In the genomic region with DNA sequence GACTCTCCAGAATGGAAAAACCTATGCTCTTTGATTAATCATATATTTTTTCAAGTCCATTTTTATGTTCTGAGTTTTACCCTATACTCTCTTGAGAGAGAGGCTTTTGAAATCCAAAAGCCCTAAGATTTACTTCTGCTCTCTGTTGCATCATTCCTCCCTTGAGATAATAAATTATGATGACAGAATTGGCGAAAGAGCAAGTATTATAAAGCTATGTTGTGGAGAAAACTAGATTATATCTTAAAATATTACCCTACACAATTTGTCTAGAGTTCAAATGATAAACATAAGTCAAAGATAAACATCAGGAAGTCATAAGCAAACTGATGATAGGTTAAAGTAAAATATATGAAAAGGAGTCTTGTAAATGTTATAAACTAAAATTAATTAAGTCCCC, we compare ENCODE assay signal across 24 cellular contexts.
DNase-seq lines count a peak whose midpoint lies in the region; ATAC-seq and TF ChIP-seq lines count a peak whose summit lies in the region.
"Had no signal": no experiment of that assay in that cellular context is flagged by ENCODE, and none has a peak within 500 bp of the region (broad histone marks: within the 10 kb centered on the region; RNA-seq: fewer than 3 reads in every experiment).

No MANE protein-coding gene starts in this region.

- BruUV-seq in Caco-2 (replicated peaks; lab: Mats Ljungman, UMichigan), result no TSS peak

- H3K27ac ChIP-seq in C4-2B, result peak overlapping the region; percentile 58; the same call in 1 of the 2 replicates
- H3K27ac ChIP-seq in tibial artery, result no peak overlapping the region
- H3K27ac ChIP-seq: breast epithelium, coronary artery, heart right ventricle, RWPE1, upper lobe of right lung had no signal

- H3K4me3 ChIP-seq in cardiac fibroblast (replicated peaks in 1 of 2; ENCODE audit: low read depth in 2 of 2, low read length in 2 of 2) (no peak overlapping the region), tibial artery (no peak overlapping the region), Caco-2 (ENCODE audit: low read depth, low read length) (no peak overlapping the region)
- H3K4me3 ChIP-seq: breast epithelium, coronary artery, heart right ventricle, upper lobe of right lung had no signal

- TF ChIP-seq CTCF in C4-2B (conservative IDR thresholded peaks at IDR 0.05) (no peak), cardiac fibroblast (IDR thresholded peaks at IDR 0.05; ENCODE audit: low read depth, low read length) (no peak), tibial artery (IDR thresholded peaks at IDR 0.05) (no peak), Caco-2 (IDR thresholded peaks at IDR 0.05; ENCODE audit: insufficient read depth in 1 of 2, low read depth in 1 of 2, low read length in 1 of 2, severe bottlenecking in 1 of 2, unreplicated experiment in 1 of 2) (no peak), type B pancreatic cell (conservative IDR thresholded peaks at IDR 0.05) (no peak)

- H3K4me1 Mint-ChIP-seq in Caco-2 (ENCODE audit: low read depth, unreplicated experiment) (no peaks in the 10 kb centered on the region), type B pancreatic cell (ENCODE audit: unreplicated experiment) (no peaks in the 10 kb centered on the region)
- no peaks in the 10 kb centered on the region for H3K4me1 Mint-ChIP-seq in activated T-cell treated with anti-CD3 and anti-CD28 coated beads, Interleukin-2, amount 50 U/mL, for 72 hours (ENCODE audit: low read depth)
- H3K4me1 Mint-ChIP-seq: activated CD4-positive, alpha-beta T cell treated with anti-CD3 and anti-CD28 coated beads, Interleukin-2, amount 10 ng/mL, durations not matched to agents 24 days and 14 days; activated CD8-positive, alpha-beta memory T cell treated with anti-CD3 and anti-CD28 coated beads, Interleukin-2, amount 10 ng/mL, durations not matched to agents 7 days and 5 days; endodermal cell had no signal

- H3K36me3 ChIP-seq in tibial artery (no peaks in the 10 kb centered on the region), Caco-2 (ENCODE audit: control insufficient read depth, insufficient read depth, low read length) (no peaks in the 10 kb centered on the region)
- H3K36me3 ChIP-seq: breast epithelium, heart right ventricle, upper lobe of right lung had no signal

- POLR2A ChIA-PET in Caco-2 (lab: Charles Lee), result no interaction called here

- no peak overlapping the region for H3K27ac Mint-ChIP-seq in Caco-2 (ENCODE audit: unreplicated experiment)
- no peak overlapping the region for H3K27ac Mint-ChIP-seq in activated T-cell treated with anti-CD3 and anti-CD28 coated beads, Interleukin-2, amount 50 U/mL, for 72 hours
- H3K27ac Mint-ChIP-seq in type B pancreatic cell, result no peak overlapping the region
- H3K27ac Mint-ChIP-seq: activated CD4-positive, alpha-beta T cell treated with anti-CD3 and anti-CD28 coated beads, Interleukin-2, amount 10 ng/mL, durations not matched to agents 24 days and 14 days; activated CD8-positive, alpha-beta memory T cell treated with anti-CD3 and anti-CD28 coated beads, Interleukin-2, amount 10 ng/mL, durations not matched to agents 7 days and 5 days; activated naive CD4-positive, alpha-beta T cell treated with anti-CD3 and anti-CD28 coated beads for 36 hours; endodermal cell; T-helper 2 cell treated with Interferon-gamma antibody and Interleukin-4, amounts not matched to agents 5 μg/mL and 100 μg/mL, for 36 hours had no signal

- CTCF ChIA-PET in Caco-2 (lab: Charles Lee), result no interaction called here

- peak; percentile 48 for DNase-seq in NCI-H226
- peak; percentile 51 to 64 for DNase-seq in cardiac fibroblast (ENCODE audit: low read depth in 2 of 2)
- peak; percentile 32 for DNase-seq in left kidney (ENCODE audit: low read depth, low spot score)
- DNase-seq in tibial artery, result no peak
- DNase-seq in Caco-2, result no peak
- no peak for DNase-seq in activated T-cell treated with anti-CD3 and anti-CD28 coated beads, Interleukin-2, amount 50 U/mL, for 72 hours
- no peak for DNase-seq in type B pancreatic cell (ENCODE audit: extremely low spot score, unreplicated experiment)
- DNase-seq: activated CD4-positive, alpha-beta T cell treated with anti-CD3 and anti-CD28 coated beads, Interleukin-2, amount 10 ng/mL, durations not matched to agents 24 days and 14 days; activated CD8-positive, alpha-beta memory T cell treated with anti-CD3 and anti-CD28 coated beads, Interleukin-2, amount 10 ng/mL, durations not matched to agents 7 days and 5 days; activated naive CD4-positive, alpha-beta T cell treated with anti-CD3 and anti-CD28 coated beads for 36 hours; amygdala; COR-L47; endodermal cell; heart right ventricle; KBM-7; NCI-H1694 treated with DMSO at 0.1 percent for 48 hours; NCI-H2171 treated with DMSO at 0.1 percent for 48 hours; NCI-H524 treated with DMSO at 0.1 percent for 48 hours; upper lobe of right lung had no signal

- H3K27me3 Mint-ChIP-seq in Caco-2 (ENCODE audit: insufficient read depth, unreplicated experiment) (peaks cover 4% of the 10 kb centered on the region), type B pancreatic cell (peaks cover 4% of the 10 kb centered on the region)
- H3K27me3 Mint-ChIP-seq in activated T-cell treated with anti-CD3 and anti-CD28 coated beads, Interleukin-2, amount 50 U/mL, for 72 hours (ENCODE audit: low read depth), result no peaks in the 10 kb centered on the region
- H3K27me3 Mint-ChIP-seq: activated CD4-positive, alpha-beta T cell treated with anti-CD3 and anti-CD28 coated beads, Interleukin-2, amount 10 ng/mL, durations not matched to agents 24 days and 14 days; activated CD8-positive, alpha-beta memory T cell treated with anti-CD3 and anti-CD28 coated beads, Interleukin-2, amount 10 ng/mL, durations not matched to agents 7 days and 5 days had no signal

- H3K36me3 Mint-ChIP-seq in Caco-2 (ENCODE audit: insufficient read depth, unreplicated experiment) (no peaks in the 10 kb centered on the region), type B pancreatic cell (no peaks in the 10 kb centered on the region)
- no peaks in the 10 kb centered on the region for H3K36me3 Mint-ChIP-seq in activated T-cell treated with anti-CD3 and anti-CD28 coated beads, Interleukin-2, amount 50 U/mL, for 72 hours (ENCODE audit: insufficient read depth in 2 of 2)
- H3K36me3 Mint-ChIP-seq: activated CD8-positive, alpha-beta memory T cell treated with anti-CD3 and anti-CD28 coated beads, Interleukin-2, amount 10 ng/mL, durations not matched to agents 7 days and 5 days had no signal

- H3K27me3 ChIP-seq in tibial artery, result no peaks in the 10 kb centered on the region
- no peaks in the 10 kb centered on the region for H3K27me3 ChIP-seq in Caco-2 (replicated peaks; ENCODE audit: control insufficient read depth, insufficient read depth, low read length)
- H3K27me3 ChIP-seq: breast epithelium, heart right ventricle, upper lobe of right lung had no signal

- intact Hi-C loops in tibial artery (cut with DNase I; ENCODE audit: low total_unique reads), result no loop called here
- intact Hi-C loops in Caco-2 (cut with micrococcal nuclease; ENCODE audit: unreplicated experiment), result no loop called here

- ATAC-seq in activated T-cell treated with anti-CD3 and anti-CD28 coated beads, Interleukin-2, amount 50 U/mL, for 72 hours (replicated peaks in 1 of 2), result no peak
- ATAC-seq: activated CD8-positive, alpha-beta memory T cell treated with anti-CD3 and anti-CD28 coated beads, Interleukin-2, amount 10 ng/mL, durations not matched to agents 7 days and 5 days; heart right ventricle; upper lobe of right lung had no signal

- H3K9me3 ChIP-seq in tibial artery, result no peaks in the 10 kb centered on the region
- no peaks in the 10 kb centered on the region for H3K9me3 ChIP-seq in Caco-2
- H3K9me3 ChIP-seq: breast epithelium, heart right ventricle, upper lobe of right lung had no signal

- H3K9me3 Mint-ChIP-seq in Caco-2 (ENCODE audit: unreplicated experiment), result no peaks in the 10 kb centered on the region
- no peaks in the 10 kb centered on the region for H3K9me3 Mint-ChIP-seq in activated T-cell treated with anti-CD3 and anti-CD28 coated beads, Interleukin-2, amount 50 U/mL, for 72 hours
- no peaks in the 10 kb centered on the region for H3K9me3 Mint-ChIP-seq in type B pancreatic cell
- H3K9me3 Mint-ChIP-seq: activated CD4-positive, alpha-beta T cell treated with anti-CD3 and anti-CD28 coated beads, Interleukin-2, amount 10 ng/mL, durations not matched to agents 24 days and 14 days; activated naive CD4-positive, alpha-beta T cell treated with anti-CD3 and anti-CD28 coated beads for 36 hours; endodermal cell; T-helper 2 cell treated with Interferon-gamma antibody and Interleukin-4, amounts not matched to agents 5 μg/mL and 100 μg/mL, for 36 hours had no signal

- no peak overlapping the region for H3K4me3 Mint-ChIP-seq in Caco-2 (ENCODE audit: unreplicated experiment)
- no peak overlapping the region for H3K4me3 Mint-ChIP-seq in activated T-cell treated with anti-CD3 and anti-CD28 coated beads, Interleukin-2, amount 50 U/mL, for 72 hours
- no peak overlapping the region for H3K4me3 Mint-ChIP-seq in type B pancreatic cell
- H3K4me3 Mint-ChIP-seq: activated CD4-positive, alpha-beta T cell treated with anti-CD3 and anti-CD28 coated beads, Interleukin-2, amount 10 ng/mL, durations not matched to agents 24 days and 14 days; activated CD8-positive, alpha-beta memory T cell treated with anti-CD3 and anti-CD28 coated beads, Interleukin-2, amount 10 ng/mL, durations not matched to agents 7 days and 5 days; activated naive CD4-positive, alpha-beta T cell treated with anti-CD3 and anti-CD28 coated beads for 36 hours; endodermal cell; T-helper 2 cell treated with Interferon-gamma antibody and Interleukin-4, amounts not matched to agents 5 μg/mL and 100 μg/mL, for 36 hours had no signal

- H3K4me1 ChIP-seq in tibial artery (no peaks in the 10 kb centered on the region), Caco-2 (no peaks in the 10 kb centered on the region)
- H3K4me1 ChIP-seq: breast epithelium, upper lobe of right lung had no signal

Comparison
In these comparisons a context has a peak if more than half of its experiments do, and no peak if none do; other contexts are left out.
1. DNase-seq: peak in NCI-H226 (single experiment), cardiac fibroblast (2 of 2) and left kidney (single experiment); none in tibial artery (0 of 2), Caco-2 (0 of 2), activated T-cell treated with anti-CD3 and anti-CD28 coated beads, Interleukin-2, amount 50 U/mL, for 72 hours (0 of 2) and type B pancreatic cell (single experiment).